In the genomic region with DNA sequence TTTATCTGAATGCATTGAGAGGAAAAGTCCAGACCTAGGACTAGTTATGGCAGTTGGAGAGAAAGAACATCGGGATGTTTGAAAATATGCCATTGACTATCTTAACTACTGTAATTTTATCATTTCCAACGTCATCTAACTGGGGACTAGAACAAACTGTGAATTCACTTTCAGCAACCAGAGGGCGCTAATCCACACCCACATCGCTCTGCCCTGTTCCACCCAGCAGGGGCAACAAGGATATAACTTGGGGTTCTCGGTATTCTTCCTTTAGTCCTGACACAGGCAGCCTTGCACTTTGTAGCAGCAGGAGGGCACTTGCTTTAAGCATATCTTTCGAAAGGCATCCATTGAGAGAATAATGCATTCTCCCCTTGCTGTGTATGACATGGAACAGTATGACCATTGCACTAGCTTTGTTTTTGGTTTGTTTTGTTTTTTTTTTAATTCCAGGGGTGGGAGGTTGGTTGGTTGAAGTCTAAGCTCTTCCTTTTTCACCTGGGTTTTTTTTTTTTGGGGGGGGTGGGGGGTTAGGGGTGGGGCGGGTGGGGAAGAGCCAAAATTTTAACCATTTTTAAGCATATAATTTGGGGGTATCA, we compare ENCODE assay signal across 7 cellular contexts. TPM values are rescaled to one million over a fixed set of nuclear protein-coding genes. Genes with fewer than 3 reads are reported as not detected.
DNase-seq lines count a peak whose midpoint lies in the region; ATAC-seq and TF ChIP-seq lines count a peak whose summit lies in the region.

No MANE protein-coding gene starts in this region.

- POLR2A ChIA-PET in WTC11 (lab: Charles Lee) = interaction anchor here (0.6 to 1.1 kb wide), 2 partner anchors 13 to 977 kb away, joined by 3 to 6 read pairs; no protein-coding TSS in a partner anchor

- H3K27me3 Mint-ChIP-seq in WTC11 (ENCODE audit: low read depth) = no peaks in the 10 kb centered on the region

- H3K27ac ChIP-seq in caudate nucleus (ENCODE audit: low read depth, low read length) = no peak overlapping the region

- peak; percentile 20 for DNase-seq in NCI-H2227 treated with DMSO at 0.1 percent for 48 hours (lab: John Stamatoyannopoulos, UW)
- DNase-seq in WTC11 (ENCODE audit: low spot score) = peak; percentile 70
- DNase-seq in caudate nucleus (lab: John Stamatoyannopoulos, UW) = peak in 32 of 61 donors; percentile 4 to 63 (median 28)
- DNase-seq in left kidney (ENCODE audit: low read depth, low spot score) = peak; percentile 84
- peak; percentile 56 for DNase-seq in stimulated activated CD8-positive, alpha-beta memory T cell treated with anti-CD3 and anti-CD28 coated beads, Interleukin-12 subunit alpha, Interleukin-12 subunit beta, amount 100 ng/mL, for 1 hour (ENCODE audit: low read depth)

- H3K4me1 Mint-ChIP-seq in WTC11 = peaks cover 5% of the 10 kb centered on the region

- H3K4me3 Mint-ChIP-seq in WTC11 = no peak overlapping the region

- H3K36me3 Mint-ChIP-seq in WTC11 = peaks cover 36% of the 10 kb centered on the region

- peak overlapping the region; percentile 86 for H3K27ac Mint-ChIP-seq in WTC11

- H3K9me3 Mint-ChIP-seq in WTC11 = no peaks in the 10 kb centered on the region

- TF ChIP-seq CTCF in WTC11 (IDR thresholded peaks at IDR 0.05) = peak; percentile 76

- CTCF ChIA-PET in WTC11 (lab: Charles Lee) = interaction anchor here (0.6 to 4.4 kb wide), 15 partner anchors 13 to 1472 kb away, joined by 3 to 26 read pairs (median 4); a partner anchor contains a TSS

- ATAC-seq in GM18498 (IDR thresholded peaks at IDR 0.05; ENCODE audit: unreplicated experiment) (peak; percentile 67), HG02938 (IDR thresholded peaks at IDR 0.05; ENCODE audit: unreplicated experiment) (peak; percentile 75), WTC11 (peak; percentile 91)

TF ChIP-seq in WTC11, 78 proteins besides CTCF, POLR2A, EP300 and RAD21:
- no peak for TF ChIP-seq ZNF317 (CRISPR knock-in tag; IDR thresholded peaks at IDR 0.05; ENCODE audit: borderline replicate concordance, low read depth)
- TF ChIP-seq EMX1 (CRISPR knock-in tag; IDR thresholded peaks at IDR 0.05) = 0 out of 2 replicates have a peak, but pooled peaks have one; percentile 41

RNA-seq across cellular contexts. Expression of a gene that starts 31.5 kb away (rescaled TPM):
- total RNA-seq in WTC11 (2021) = 27.0 to 29.9 TPM (median 28.0 TPM) in 3 replicates

Comparison
In these comparisons a context has a peak if more than half of its experiments do, and no peak if none do; other contexts are left out.
1. DNase-seq: peak in every context shown above with its lines; median percentile 84 in left kidney; 70 in WTC11; 56 in stimulated activated CD8-positive, alpha-beta memory T cell treated with anti-CD3 and anti-CD28 coated beads, Interleukin-12 subunit alpha, Interleukin-12 subunit beta, amount 100 ng/mL, for 1 hour; 28 in caudate nucleus; 20 in NCI-H2227 treated with DMSO at 0.1 percent for 48 hours.